1 cellular context compared by ENCODE assay signal in genomic region chr4:104531390-104531789, GRCh38.
TF ChIP-seq lines count a peak whose summit lies in the region.

No MANE protein-coding gene starts in this region.

TF ChIP-seq in GM12878, 131 proteins besides CTCF, POLR2A, EP300 and RAD21:
- peak; percentile 31; the same call in 1 of the 2 replicates for TF ChIP-seq SMC3 (IDR thresholded peaks at IDR 0.05; ENCODE audit: borderline replicate concordance, low read length)
- TF ChIP-seq, protein P1, sequence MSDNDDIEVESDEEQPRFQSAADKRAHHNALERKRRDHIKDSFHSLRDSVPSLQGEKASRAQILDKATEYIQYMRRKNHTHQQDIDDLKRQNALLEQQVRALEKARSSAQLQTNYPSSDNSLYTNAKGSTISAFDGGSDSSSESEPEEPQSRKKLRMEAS (IDR thresholded peaks at IDR 0.05; ENCODE audit: low read depth, low read length): no peak
